Comparison of ENCODE assay signal across 18 cellular contexts in genomic region chr12:41962171-41962572, GRCh38.
DNase-seq lines count a peak whose midpoint lies in the region; ATAC-seq and TF ChIP-seq lines count a peak whose summit lies in the region.
"Had no signal": no experiment of that assay in that cellular context is flagged by ENCODE, and none has a peak within 500 bp of the region (broad histone marks: within the 10 kb centered on the region; RNA-seq: fewer than 3 reads in every experiment).

No MANE protein-coding gene starts in this region.

- ATAC-seq in HG03045 (IDR thresholded peaks at IDR 0.05; ENCODE audit: unreplicated experiment) (no peak), GM19351 (IDR thresholded peaks at IDR 0.05; ENCODE audit: unreplicated experiment) (no peak), HG03469 (IDR thresholded peaks at IDR 0.05; ENCODE audit: unreplicated experiment) (no peak)
- ATAC-seq: foreskin keratinocyte, Panc1, T-cell had no signal

- no peak overlapping the region for H3K4me3 ChIP-seq in coronary artery

- TF ChIP-seq CTCF in coronary artery (IDR thresholded peaks at IDR 0.05), result no peak

- H3K27ac ChIP-seq in caudate nucleus (ENCODE audit: low read depth, low read length), result no peak overlapping the region
- no peak overlapping the region for H3K27ac ChIP-seq in coronary artery
- H3K27ac ChIP-seq: foreskin keratinocyte, HL-60 had no signal

- DNase-seq in COLO668 (lab: John Stamatoyannopoulos, UW; ENCODE audit: unreplicated experiment) (peak; percentile 5), NCI-H1105 (lab: John Stamatoyannopoulos, UW) (peak; percentile 80), caudate nucleus (lab: John Stamatoyannopoulos, UW) (peak in 53 of 61 donors; percentile 3 to 90 (median 46)), nucleus accumbens (lab: John Stamatoyannopoulos, UW) (peak in 53 of 56 donors; percentile 1 to 87 (median 51)), coronary artery (ENCODE audit: low spot score) (no peak)
- DNase-seq: activated naive CD4-positive, alpha-beta T cell treated with anti-CD3 and anti-CD28 coated beads, Interleukin-2, amount 10 ng/mL, durations not matched to agents 7 days and 5 days; DND-41; foreskin keratinocyte; HCEC 1CT; Karpas-422; mesenchymal stem cell; NCI-H2171 treated with DMSO at 0.1 percent for 48 hours; T-cell had no signal
